Comparison of ENCODE assay signal across 9 cellular contexts in the genomic region with DNA sequence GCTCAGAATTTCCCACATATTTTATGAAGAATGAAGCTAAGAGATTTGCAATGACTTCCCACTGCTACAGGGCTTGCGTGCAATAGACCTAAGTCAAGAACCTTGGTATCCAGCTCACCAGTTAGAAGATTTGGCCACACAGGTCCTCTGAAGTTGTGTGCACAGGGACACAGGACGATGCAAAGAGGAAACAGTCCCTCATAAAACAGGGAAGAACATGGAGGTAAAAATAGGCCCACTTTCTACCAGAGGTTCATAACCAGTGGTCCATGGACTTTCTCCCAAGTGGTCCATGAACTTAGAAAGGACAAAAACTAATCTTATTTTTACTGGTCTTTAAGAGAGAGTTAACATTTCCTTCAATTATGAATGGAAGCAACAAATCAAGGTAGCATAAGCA. TPM values are rescaled to one million over a fixed set of nuclear protein-coding genes. Genes with fewer than 3 reads are reported as not detected.
DNase-seq lines count a peak whose midpoint lies in the region; TF ChIP-seq lines count a peak whose summit lies in the region.
"Had no signal": no experiment of that assay in that cellular context is flagged by ENCODE, and none has a peak within 500 bp of the region (broad histone marks: within the 10 kb centered on the region; RNA-seq: fewer than 3 reads in every experiment).

No MANE protein-coding gene starts in this region.

- no peak overlapping the region for H3K27ac ChIP-seq in BLaER1 treated with 17β-estradiol and CSF1 and Interleukin-3, amounts not matched to agents 10 nM and 100 nM
- H3K27ac ChIP-seq in colonic mucosa, result no peak overlapping the region

- TF ChIP-seq CTCF in choroid plexus epithelial cell (conservative IDR thresholded peaks at IDR 0.05; ENCODE audit: low read depth, low read length), result no peak
- no peak for TF ChIP-seq CTCF in nephron progenitor cell (IDR thresholded peaks at IDR 0.05)
- TF ChIP-seq CTCF in colonic mucosa (IDR thresholded peaks at IDR 0.05), result no peak

- H3K27ac Mint-ChIP-seq in IgD-negative memory B cell (peak overlapping the region in 2 of 3 donors; percentile 53 to 60), nephron progenitor cell (no peak overlapping the region)

- H3K4me2 ChIP-seq in BLaER1 treated with 17β-estradiol and CSF1 and Interleukin-3, amounts not matched to agents 10 nM and 100 nM, result peak overlapping the region; percentile 80 to 97 (median 88)

- H3K4me1 Mint-ChIP-seq in IgD-negative memory B cell (peaks cover 14 to 22% (median 16%) of the 10 kb centered on the region in 3 donors), nephron progenitor cell (peaks cover 24% of the 10 kb centered on the region)

- no peaks in the 10 kb centered on the region for H4K20me1 ChIP-seq in BLaER1 treated with 17β-estradiol and CSF1 and Interleukin-3, amounts not matched to agents 10 nM and 100 nM

- H3K9ac ChIP-seq in BLaER1 treated with 17β-estradiol and CSF1 and Interleukin-3, amounts not matched to agents 10 nM and 100 nM, result peak overlapping the region in 6 of 11 experiments; percentile 76 to 86 (median 85); a peak in 3 of 22 replicates
- no peak overlapping the region for H3K9ac ChIP-seq in colonic mucosa (ENCODE audit: low read depth in 2 of 2, low read length in 2 of 2)

- no peaks in the 10 kb centered on the region for H3K9me3 ChIP-seq in BLaER1 treated with 17β-estradiol and CSF1 and Interleukin-3, amounts not matched to agents 10 nM and 100 nM (replicated peaks in 1 of 11)
- no peaks in the 10 kb centered on the region for H3K9me3 ChIP-seq in colonic mucosa

- H3K27me3 ChIP-seq in BLaER1 treated with 17β-estradiol and CSF1 and Interleukin-3, amounts not matched to agents 10 nM and 100 nM, result no peaks in the 10 kb centered on the region
- no peaks in the 10 kb centered on the region for H3K27me3 ChIP-seq in colonic mucosa

- H3K4me1 ChIP-seq in BLaER1 treated with 17β-estradiol and CSF1 and Interleukin-3, amounts not matched to agents 10 nM and 100 nM, result peaks cover 20 to 41% (median 25%) of the 10 kb centered on the region in 10 experiments
- H3K4me1 ChIP-seq in colonic mucosa, result peaks cover 6% of the 10 kb centered on the region

- H3K36me3 ChIP-seq in BLaER1 treated with 17β-estradiol and CSF1 and Interleukin-3, amounts not matched to agents 10 nM and 100 nM, result peaks cover 27 to 42% (median 36%) of the 10 kb centered on the region in 11 experiments
- H3K36me3 ChIP-seq in colonic mucosa, result no peaks in the 10 kb centered on the region

- peak overlapping the region; percentile 80 to 97 (median 94) for H3K4me3 ChIP-seq in BLaER1 treated with 17β-estradiol and CSF1 and Interleukin-3, amounts not matched to agents 10 nM and 100 nM
- H3K4me3 ChIP-seq in choroid plexus epithelial cell (ENCODE audit: low read depth, low read length), result peak overlapping the region; percentile 87
- no peak overlapping the region for H3K4me3 ChIP-seq in colonic mucosa

- no peak for DNase-seq in choroid plexus epithelial cell (ENCODE audit: low read depth)
- no peak for DNase-seq in nephron progenitor cell
- DNase-seq in DMS114 treated with DMSO at 0.1 percent for 48 hours (lab: John Stamatoyannopoulos, UW; ENCODE audit: unreplicated experiment), result no peak
- no peak for DNase-seq in colonic mucosa
- no peak for DNase-seq in NCI-H510A treated with DMSO at 0.1 percent for 48 hours (lab: John Stamatoyannopoulos, UW)
- no peak for DNase-seq in amygdala (lab: John Stamatoyannopoulos, UW)
- DNase-seq: NCI-H1417 treated with DMSO at 0.1 percent for 48 hours had no signal

- peaks cover 3% of the 10 kb centered on the region for H3K27me3 Mint-ChIP-seq in IgD-negative memory B cell
- H3K27me3 Mint-ChIP-seq in nephron progenitor cell (ENCODE audit: low read depth, poor library complexity), result no peaks in the 10 kb centered on the region

- intact Hi-C loops in colonic mucosa (cut with DNase I), result loop anchor here (10.0 kb wide), 1 partner anchor 116 kb away; no protein-coding TSS in a partner anchor

- H3K9me3 Mint-ChIP-seq in IgD-negative memory B cell (peaks cover 0 to 2% (median 0%) of the 10 kb centered on the region in 3 donors), nephron progenitor cell (no peaks in the 10 kb centered on the region)

- H3K4me3 Mint-ChIP-seq in IgD-negative memory B cell (peak overlapping the region; percentile 24 to 84 (median 60)), nephron progenitor cell (peak overlapping the region; percentile 99)

- H3K36me3 Mint-ChIP-seq in IgD-negative memory B cell (peaks cover 10% of the 10 kb centered on the region), nephron progenitor cell (ENCODE audit: low read depth) (peaks cover 26% of the 10 kb centered on the region)

RNA-seq across cellular contexts. Expression of a gene that starts 1.3 kb away (rescaled TPM):
- polyA plus RNA-seq in IgD-negative memory B cell, result 3.4 TPM
- total RNA-seq in colonic mucosa, result 1 to 10 TPM; 4.9 to 5.2 TPM

RNA-seq across cellular contexts. Expression of a gene that starts 8.3 kb away (rescaled TPM):
- 0.18 TPM for polyA plus RNA-seq in IgD-negative memory B cell
- total RNA-seq in colonic mucosa, result under 1 TPM; 0.25 to 0.29 TPM

RNA-seq across cellular contexts. Expression of a gene that starts 16.2 kb away (rescaled TPM):
- polyA plus RNA-seq in IgD-negative memory B cell, result 21.6 TPM
- 1 to 10 TPM; 4.2 to 7.8 TPM for total RNA-seq in colonic mucosa

RNA-seq across cellular contexts. Expression of a gene that starts 25.7 kb away (rescaled TPM):
- polyA plus RNA-seq in IgD-negative memory B cell, result 10.9 TPM
- 1 to 10 TPM; 8.9 to 9.8 TPM for total RNA-seq in colonic mucosa

RNA-seq across cellular contexts. Expression of a gene that starts 30.6 kb away (rescaled TPM):
- polyA plus RNA-seq in IgD-negative memory B cell, result 0.64 TPM
- 1 to 10 TPM; 1.0 to 2.0 TPM for total RNA-seq in colonic mucosa

Comparison
In these comparisons a context has a peak if more than half of its experiments do, and no peak if none do; other contexts are left out.
1. H3K9ac ChIP-seq: peak in BLaER1 treated with 17β-estradiol and CSF1 and Interleukin-3, amounts not matched to agents 10 nM and 100 nM (6 of 11); none in colonic mucosa (0 of 2).